22 cellular contexts compared by ENCODE assay signal in the genomic region with DNA sequence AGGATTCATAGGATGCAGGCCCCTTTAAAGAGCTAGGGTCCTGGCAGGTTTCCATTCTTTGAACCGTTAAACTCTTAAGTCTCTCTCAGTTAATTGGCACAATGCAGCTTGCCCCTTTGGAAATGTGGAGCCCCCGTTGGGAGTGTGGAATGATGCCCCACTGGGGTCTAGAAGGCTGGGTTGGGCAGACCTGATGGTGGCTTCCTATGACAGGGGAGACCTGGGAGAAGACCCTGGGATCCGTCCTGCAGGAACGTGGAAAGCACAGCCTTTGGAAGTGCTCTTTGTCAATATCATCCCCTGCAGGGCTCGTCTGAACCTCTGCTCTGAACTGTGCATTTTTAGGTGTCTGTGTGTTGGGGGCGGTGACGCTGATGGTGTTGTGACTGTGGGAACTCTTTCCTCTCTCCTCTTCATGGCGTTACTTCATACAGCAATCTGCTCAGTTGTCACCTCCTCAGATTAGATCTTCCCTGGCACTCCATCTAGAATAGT.
A peak's percentile ranks its signal among the peaks of the same experiment; 100 is the strongest.
DNase-seq lines count a peak whose midpoint lies in the region; ATAC-seq, FAIRE-seq and TF ChIP-seq lines count a peak whose summit lies in the region.
"Had no signal": no experiment of that assay in that cellular context is flagged by ENCODE, and none has a peak within 500 bp of the region (broad histone marks: within the 10 kb centered on the region; RNA-seq: fewer than 3 reads in every experiment).

No MANE protein-coding gene starts in this region.

- H4K91ac ChIP-seq in H1 (replicated peaks; ENCODE audit: insufficient read length, low read length) (no peak overlapping the region), mesenchymal stem cell (ENCODE audit: low read length) (no peak overlapping the region)

- POLR2A ChIA-PET in H1 (lab: Charles Lee; ENCODE audit: partially characterized antibody), result no interaction called here
- POLR2A ChIA-PET in PC-9 (lab: Charles Lee; ENCODE audit: unreplicated experiment), result no interaction called here

- no peaks in the 10 kb centered on the region for H3K36me3 ChIP-seq in H1 (ENCODE audit: control insufficient read depth in 2 of 4, insufficient read depth in 4 of 4, low read length in 3 of 4)
- H3K36me3 ChIP-seq in neural progenitor cell, result no peaks in the 10 kb centered on the region
- H3K36me3 ChIP-seq in PC-9 (ENCODE audit: low read depth), result no peaks in the 10 kb centered on the region
- no peaks in the 10 kb centered on the region for H3K36me3 ChIP-seq in mesenchymal stem cell (ENCODE audit: control insufficient read depth in 1 of 2, insufficient read depth in 2 of 2, low read depth in 1 of 2, low read length in 2 of 2)
- H3K36me3 ChIP-seq: BLaER1 had no signal

- DNase-seq in DMS79 treated with DMSO at 0.1 percent for 48 hours (lab: John Stamatoyannopoulos, UW) (peak; percentile 30), DMS79 (lab: John Stamatoyannopoulos, UW) (no peak), H1 (ENCODE audit: low read depth in 1 of 2, low spot score in 2 of 2) (peak in 1 of 2 experiments; percentile 38), neural progenitor cell (ENCODE audit: low spot score) (no peak), PC-9 (no peak), mesenchymal stem cell (no peak)
- DNase-seq: AML-193; CD4-positive, alpha-beta memory T cell; DMS153; DND-41; EL; HFFc6 had no signal

- TF ChIP-seq EP300 in H1 (IDR thresholded peaks at IDR 0.05; ENCODE audit: borderline replicate concordance in 1 of 2, low read depth in 2 of 2, low read length in 2 of 2), result no peak

- H3K4me2 ChIP-seq in H1 (ENCODE audit: insufficient read depth in 1 of 2, low read depth in 2 of 2, low read length in 2 of 2), result no peak overlapping the region
- no peak overlapping the region for H3K4me2 ChIP-seq in neural progenitor cell
- no peak overlapping the region for H3K4me2 ChIP-seq in PC-9
- H3K4me2 ChIP-seq in mesenchymal stem cell (ENCODE audit: low read length, poor library complexity, severe bottlenecking), result no peak overlapping the region
- H3K4me2 ChIP-seq: A549, BLaER1 had no signal

- no peak overlapping the region for H3K4ac ChIP-seq in H1 (replicated peaks; ENCODE audit: insufficient read length, low read depth, low read length)
- H3K4ac ChIP-seq in mesenchymal stem cell (ENCODE audit: low read depth in 1 of 2, low read length in 2 of 2), result no peak overlapping the region

- H2BK5ac ChIP-seq in H1 (ENCODE audit: low read depth, low read length), result no peak overlapping the region
- H2BK5ac ChIP-seq in mesenchymal stem cell (ENCODE audit: low read depth, low read length, poor library complexity, severe bottlenecking), result no peak overlapping the region

- no peak overlapping the region for H3K4me3 ChIP-seq in H1 (ENCODE audit: extremely low read depth in 1 of 4, insufficient read depth in 2 of 4, low read depth in 3 of 4, low read length in 4 of 4)
- no peak overlapping the region for H3K4me3 ChIP-seq in neural progenitor cell
- no peak overlapping the region for H3K4me3 ChIP-seq in PC-9
- no peak overlapping the region for H3K4me3 ChIP-seq in mesenchymal stem cell (ENCODE audit: insufficient read depth in 1 of 2, low read depth in 1 of 2, low read length in 2 of 2)
- H3K4me3 ChIP-seq: A549, BLaER1 had no signal

- peaks cover 24% of the 10 kb centered on the region for H3K4me1 Mint-ChIP-seq in neural progenitor cell
- H3K4me1 Mint-ChIP-seq: CD14-positive monocyte; CD4-positive, alpha-beta memory T cell had no signal

- H4K20me1 ChIP-seq in H1 (replicated peaks in 1 of 2; ENCODE audit: control insufficient read depth in 1 of 2, insufficient read depth in 2 of 2, low read length in 2 of 2), result no peaks in the 10 kb centered on the region
- no peaks in the 10 kb centered on the region for H4K20me1 ChIP-seq in neural progenitor cell (ENCODE audit: low read depth)
- H4K20me1 ChIP-seq in PC-9 (ENCODE audit: insufficient read depth), result no peaks in the 10 kb centered on the region
- H4K20me1 ChIP-seq: BLaER1 had no signal

- no peak for FAIRE-seq in H1 (lab: Jason Lieb, UNC)
- FAIRE-seq: A549, GM12891, GM19239, H54 had no signal

- H3K9me3 ChIP-seq in H1 (ENCODE audit: insufficient read depth in 2 of 2, low read depth in 1 of 2, low read length in 1 of 2) (no peaks in the 10 kb centered on the region), neural progenitor cell (ENCODE audit: low read depth) (no peaks in the 10 kb centered on the region), PC-9 (ENCODE audit: insufficient read depth, low read depth) (no peaks in the 10 kb centered on the region), mesenchymal stem cell (ENCODE audit: control insufficient read depth, low read length) (no peaks in the 10 kb centered on the region)
- H3K9me3 ChIP-seq: A549, BLaER1 had no signal

- no peak overlapping the region for H3K18ac ChIP-seq in H1 (ENCODE audit: extremely low read depth, low read length)
- H3K18ac ChIP-seq in mesenchymal stem cell (ENCODE audit: low read depth in 1 of 2, low read length in 2 of 2), result no peak overlapping the region

- no peak overlapping the region for H3K9ac ChIP-seq in H1 (replicated peaks in 1 of 4; ENCODE audit: extremely low read depth in 1 of 4, low read depth in 3 of 4, low read length in 3 of 4)
- H3K9ac ChIP-seq in neural progenitor cell, result no peak overlapping the region
- H3K9ac ChIP-seq in mesenchymal stem cell (ENCODE audit: low read length), result no peak overlapping the region
- H3K9ac ChIP-seq: BLaER1 had no signal

- H3F3A ChIP-seq in neural progenitor cell (ENCODE audit: low read depth) (no peaks in the 10 kb centered on the region), PC-9 (ENCODE audit: insufficient read depth, low read depth) (no peaks in the 10 kb centered on the region)

- no peak overlapping the region for H3K56ac ChIP-seq in H1 (replicated peaks; ENCODE audit: insufficient read length, low read depth, low read length)

- H3K23me2 ChIP-seq in H1 (ENCODE audit: low read depth, low read length), result peaks cover 2% of the 10 kb centered on the region; the same call in 1 of the 2 replicates

- intact Hi-C loops in PC-9 (cut with micrococcal nuclease; ENCODE audit: unreplicated experiment), result no loop called here

- CTCF ChIA-PET in H1 (lab: Charles Lee; ENCODE audit: partially characterized antibody), result no interaction called here
- CTCF ChIA-PET in PC-9 (lab: Charles Lee), result no interaction called here

- H2BK15ac ChIP-seq in H1 (ENCODE audit: low read length) (no peak overlapping the region), mesenchymal stem cell (ENCODE audit: low read depth, poor library complexity, severe bottlenecking) (no peak overlapping the region)

- no peaks in the 10 kb centered on the region for H3K9me2 ChIP-seq in PC-9 (ENCODE audit: insufficient read depth)

- H3K23ac ChIP-seq in H1 (ENCODE audit: insufficient read length) (no peak overlapping the region), mesenchymal stem cell (ENCODE audit: low read length in 2 of 2) (no peak overlapping the region)

- H2BK12ac ChIP-seq in H1 (ENCODE audit: low read depth, low read length) (no peak overlapping the region), mesenchymal stem cell (ENCODE audit: low read length in 2 of 2) (no peak overlapping the region)

- H3K27ac ChIP-seq in H1 (ENCODE audit: low read depth, low read length), result no peak overlapping the region
- no peak overlapping the region for H3K27ac ChIP-seq in neural progenitor cell
- H3K27ac ChIP-seq in PC-9, result no peak overlapping the region
- H3K27ac ChIP-seq in mesenchymal stem cell (ENCODE audit: low read length, poor library complexity, severe bottlenecking), result no peak overlapping the region
- H3K27ac ChIP-seq: 22Rv1, A549, BLaER1 had no signal

- H2AFZ ChIP-seq in H1 (ENCODE audit: low read length) (no peak overlapping the region), neural progenitor cell (replicated peaks) (no peak overlapping the region), PC-9 (no peak overlapping the region), mesenchymal stem cell (ENCODE audit: low read depth, low read length) (no peak overlapping the region)

- peaks cover 13% of the 10 kb centered on the region for H3K9me3 Mint-ChIP-seq in neural progenitor cell

- H3K4me3 Mint-ChIP-seq in neural progenitor cell, result no peak overlapping the region
- H3K4me3 Mint-ChIP-seq: CD14-positive monocyte; CD4-positive, alpha-beta memory T cell; HFFc6 had no signal

- H3K36me3 Mint-ChIP-seq in neural progenitor cell, result no peaks in the 10 kb centered on the region
- H3K36me3 Mint-ChIP-seq: CD14-positive monocyte; CD4-positive, alpha-beta memory T cell had no signal

- peaks cover 14% of the 10 kb centered on the region for H3K27me3 Mint-ChIP-seq in neural progenitor cell (ENCODE audit: insufficient read depth, low read depth)
- H3K27me3 Mint-ChIP-seq: CD4-positive, alpha-beta memory T cell had no signal

- H3K4me1 ChIP-seq in H1 (replicated peaks in 1 of 4; ENCODE audit: control insufficient read depth in 3 of 4, insufficient read depth in 4 of 4, low read length in 3 of 4), result no peaks in the 10 kb centered on the region
- H3K4me1 ChIP-seq in neural progenitor cell, result peaks cover 12% of the 10 kb centered on the region
- H3K4me1 ChIP-seq in PC-9 (replicated peaks; ENCODE audit: insufficient read depth), result no peaks in the 10 kb centered on the region
- no peaks in the 10 kb centered on the region for H3K4me1 ChIP-seq in mesenchymal stem cell (ENCODE audit: control insufficient read depth, insufficient read depth, low read depth, low read length)
- H3K4me1 ChIP-seq: A549, BLaER1 had no signal

- ATAC-seq in HG02852 (IDR thresholded peaks at IDR 0.05; ENCODE audit: unreplicated experiment), result no peak
- ATAC-seq in HG03025 (IDR thresholded peaks at IDR 0.05; ENCODE audit: low FRiP score, unreplicated experiment), result no peak
- ATAC-seq: A549, HCT116 had no signal

- no peaks in the 10 kb centered on the region for H3K79me2 ChIP-seq in H1 (ENCODE audit: control insufficient read depth in 1 of 2, insufficient read depth in 2 of 2, low read length in 2 of 2)
- no peaks in the 10 kb centered on the region for H3K79me2 ChIP-seq in neural progenitor cell (ENCODE audit: low read depth)
- H3K79me2 ChIP-seq in PC-9 (ENCODE audit: low read depth), result no peaks in the 10 kb centered on the region

- 84% methylated on average over 8 of the region's 8 CpGs; no CpG with 5 or more reads in 1 of the 2 experiments for WGBS in H1 (ENCODE audit: extremely low coverage in 1 of 2, insufficient coverage in 1 of 2, insufficient read length in 1 of 2, insufficient replicate concordance in 2 of 2, low coverage in 1 of 2, low lambda C conversion rate in 2 of 2, missing lambda C conversion rate in 1 of 2), 2 experiments
- 83% methylated on average over 7 of the region's 8 CpGs for WGBS in mesenchymal stem cell

- TF ChIP-seq CTCF in H1 (IDR thresholded peaks at IDR 0.05; ENCODE audit: control extremely low read depth in 1 of 3, insufficient read depth in 1 of 3, low read depth in 1 of 3, low read length in 3 of 3) (no peak), neural progenitor cell (IDR thresholded peaks at IDR 0.05) (no peak), PC-9 (conservative IDR thresholded peaks at IDR 0.05) (no peak)

- H2BK120ac ChIP-seq in H1 (replicated peaks; ENCODE audit: low read depth, low read length), result no peak overlapping the region
- no peak overlapping the region for H2BK120ac ChIP-seq in mesenchymal stem cell (ENCODE audit: low read depth, low read length)

- H2BK20ac ChIP-seq in H1 (ENCODE audit: low read length), result no peak overlapping the region

- H2AK5ac ChIP-seq in H1 (ENCODE audit: low read depth, low read length), result no peak overlapping the region
- no peak overlapping the region for H2AK5ac ChIP-seq in mesenchymal stem cell (ENCODE audit: low read length, severe bottlenecking)

- H3K14ac ChIP-seq in H1 (ENCODE audit: insufficient read length) (no peak overlapping the region), mesenchymal stem cell (ENCODE audit: low read length in 2 of 2) (no peak overlapping the region)

- TF ChIP-seq POLR2A in H1 (IDR thresholded peaks at IDR 0.05; ENCODE audit: control extremely low read depth in 1 of 2, low read depth in 2 of 2, low read length in 2 of 2), result no peak

- no peak for TF ChIP-seq RAD21 in H1 (IDR thresholded peaks at IDR 0.05 in 1 of 2, conservative IDR thresholded peaks at IDR 0.05 in 1 of 2; ENCODE audit: low read depth in 2 of 2, low read length in 2 of 2)

- H4K8ac ChIP-seq in H1 (ENCODE audit: extremely low read depth, insufficient read depth, low read length) (peak overlapping the region; percentile 7; the same call in 1 of the 2 replicates), mesenchymal stem cell (ENCODE audit: low read length) (no peak overlapping the region)

- H3K27ac Mint-ChIP-seq in neural progenitor cell, result peak overlapping the region; percentile 28
- H3K27ac Mint-ChIP-seq: CD14-positive monocyte; CD4-positive, alpha-beta memory T cell; HFFc6 had no signal

- no peak overlapping the region for H4K5ac ChIP-seq in H1 (ENCODE audit: insufficient read length, low read depth, low read length)

- no peaks in the 10 kb centered on the region for H3K27me3 ChIP-seq in H1 (replicated peaks in 1 of 4; ENCODE audit: control insufficient read depth in 3 of 4, extremely low read depth in 1 of 4, insufficient read depth in 3 of 4, low read length in 3 of 4)
- no peaks in the 10 kb centered on the region for H3K27me3 ChIP-seq in neural progenitor cell
- peaks cover 47% of the 10 kb centered on the region for H3K27me3 ChIP-seq in PC-9 (ENCODE audit: insufficient read depth, low read depth)
- no peaks in the 10 kb centered on the region for H3K27me3 ChIP-seq in mesenchymal stem cell (ENCODE audit: control insufficient read depth in 1 of 2, insufficient read depth in 1 of 2, low read length in 2 of 2)
- H3K27me3 ChIP-seq: BLaER1 had no signal

- H3K79me1 ChIP-seq in H1 (ENCODE audit: low read depth, low read length) (no peaks in the 10 kb centered on the region), mesenchymal stem cell (replicated peaks; ENCODE audit: low read length, poor library complexity, severe bottlenecking) (no peaks in the 10 kb centered on the region)

- BruUV-seq in PC-9 (replicated peaks; lab: Mats Ljungman, UMichigan), result no TSS peak
